23 cellular contexts compared by ENCODE assay signal in the genomic region with DNA sequence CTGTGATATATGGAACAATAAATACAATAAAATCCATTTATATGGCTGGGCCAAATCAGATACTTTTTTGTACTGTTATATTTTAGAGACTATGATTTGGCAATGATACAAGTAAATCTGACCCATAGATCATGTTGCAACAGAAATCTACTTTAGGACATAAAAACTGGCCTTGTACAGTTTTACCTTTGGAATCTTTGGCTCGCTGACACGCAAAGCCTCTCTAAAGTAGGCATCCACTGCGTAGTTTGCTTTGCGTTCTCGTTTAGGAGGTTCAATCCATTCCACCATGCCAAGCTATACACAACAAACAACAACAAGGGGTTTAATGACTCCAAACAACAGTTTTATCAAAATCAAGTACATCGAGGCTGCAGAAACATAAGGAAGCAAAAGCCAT. TPM values are rescaled to one million over a fixed set of nuclear protein-coding genes. Genes with fewer than 3 reads are reported as not detected.
"Had no signal": no experiment of that assay in that cellular context is flagged by ENCODE, and none has a peak within 500 bp of the region (broad histone marks: within the 10 kb centered on the region; RNA-seq: fewer than 3 reads in every experiment).

No MANE protein-coding gene starts in this region.

- H3K27ac ChIP-seq: body of pancreas, colonic mucosa, VCaP had no signal

- H3K36me3 ChIP-seq: colonic mucosa had no signal

- DNase-seq: activated CD4-positive, alpha-beta T cell treated with anti-CD3 and anti-CD28 coated beads for 1 hour; activated CD4-positive, alpha-beta T cell treated with anti-CD3 and anti-CD28 coated beads for 4 hours; activated CD4-positive, alpha-beta T cell treated with anti-CD3 and anti-CD28 coated beads, Interleukin-2, amount 10 ng/mL, durations not matched to agents 7 days and 5 days; activated CD4-positive, alpha-beta T cell treated with anti-CD3 and anti-CD28 coated beads, Interleukin-2, amount 50 U/mL, for 4 hours; activated CD8-positive, alpha-beta memory T cell treated with anti-CD3 and anti-CD28 coated beads for 24 hours; activated CD8-positive, alpha-beta T cell treated with anti-CD3 and anti-CD28 coated beads for 36 hours; activated effector memory CD4-positive, alpha-beta T cell treated with Interleukin-2 at 50 U/mL for 16 hours; activated gamma-delta T cell treated with Interleukin-2 at 50 U/mL for 16 hours; activated naive CD4-positive, alpha-beta T cell treated with anti-CD3 and anti-CD28 coated beads, Interleukin-2, amount 50 U/mL, for 16 hours; activated naive CD4-positive, alpha-beta T cell treated with Interleukin-2 at 50 U/mL for 16 hours; activated T-cell treated with anti-CD3 and anti-CD28 coated beads, Interleukin-2, amount 50 U/mL, for 4 hours; amniotic stem cell; anterior cingulate cortex; body of pancreas; caudate nucleus; colonic mucosa; effector CD8-positive, alpha-beta T cell; head of caudate nucleus; T-helper 2 cell had no signal

- H3K4me3 ChIP-seq: body of pancreas, colonic mucosa had no signal

- H3K27me3 ChIP-seq: body of pancreas, colonic mucosa had no signal

- H3K4me1 ChIP-seq: body of pancreas, colonic mucosa had no signal

- H3K9me3 ChIP-seq: body of pancreas, colonic mucosa had no signal

- ATAC-seq: activated CD8-positive, alpha-beta T cell treated with anti-CD3 and anti-CD28 coated beads for 36 hours; activated T-cell treated with anti-CD3 and anti-CD28 coated beads, Interleukin-2, amount 50 U/mL, for 4 hours; activated T-helper 17 cell treated with anti-CD3 and anti-CD28 coated beads, Interleukin-2, amount 50 U/mL, for 72 hours; body of pancreas; WTC11 had no signal

RNA-seq across cellular contexts. Expression of gene SMARCA1, which starts 42.4 kb away (rescaled TPM):
- total RNA-seq: activated CD4-positive, alpha-beta T cell treated with anti-CD3 and anti-CD28 coated beads, Interleukin-2, amount 10 ng/mL, durations not matched to agents 7 days and 5 days; T-helper 1 cell treated with Interleukin-12 subunit alpha and Interleukin-12 subunit beta and Interleukin-4 antibody, amounts not matched to agents 30 ng/mL and 1 ng/mL, for 36 hours had no signal
